In the genomic region with DNA sequence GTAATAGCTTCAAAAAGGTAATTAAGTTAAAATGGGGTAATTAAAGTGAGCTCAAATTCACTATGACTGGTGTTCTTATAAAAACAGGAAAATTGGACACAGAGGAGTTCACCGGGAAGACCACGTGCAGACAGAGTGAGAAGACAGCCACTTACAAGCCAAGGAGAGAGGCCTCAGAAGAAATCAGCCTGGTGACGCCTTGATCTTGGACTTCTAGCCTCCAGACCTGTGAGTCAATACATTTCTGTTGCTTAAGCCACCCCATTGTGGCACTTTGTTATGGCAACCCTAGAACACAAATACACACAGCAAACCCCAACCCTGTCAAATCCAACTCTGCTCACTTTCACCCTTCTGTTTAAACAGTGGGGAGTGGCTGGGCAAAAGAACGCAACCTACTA, we compare ENCODE assay signal across 19 cellular contexts. TPM values are rescaled to one million over a fixed set of nuclear protein-coding genes. Genes with fewer than 3 reads are reported as not detected.
DNase-seq lines count a peak whose midpoint lies in the region; ATAC-seq, FAIRE-seq and TF ChIP-seq lines count a peak whose summit lies in the region.
"Had no signal": no experiment of that assay in that cellular context is flagged by ENCODE, and none has a peak within 500 bp of the region (broad histone marks: within the 10 kb centered on the region; RNA-seq: fewer than 3 reads in every experiment).

No MANE protein-coding gene starts in this region.

- peaks cover 1% of the 10 kb centered on the region for H3K36me3 Mint-ChIP-seq in CD8-positive, alpha-beta T cell
- peaks cover 18% of the 10 kb centered on the region for H3K36me3 Mint-ChIP-seq in activated CD8-positive, alpha-beta T cell treated with anti-CD3 and anti-CD28 coated beads, Interleukin-2, amount 10 ng/mL, durations not matched to agents 7 days and 5 days (ENCODE audit: low read depth)
- H3K36me3 Mint-ChIP-seq: activated CD4-positive, alpha-beta memory T cell treated with anti-CD3 and anti-CD28 coated beads for 36 hours had no signal

- TF ChIP-seq POLR2A in GM12892 (IDR thresholded peaks at IDR 0.05; ENCODE audit: low read depth, low read length) (no peak), sigmoid colon (IDR thresholded peaks at IDR 0.05) (no peak)

- H3K9me3 Mint-ChIP-seq in CD8-positive, alpha-beta T cell: no peaks in the 10 kb centered on the region
- H3K9me3 Mint-ChIP-seq in activated CD8-positive, alpha-beta T cell treated with anti-CD3 and anti-CD28 coated beads, Interleukin-2, amount 10 ng/mL, durations not matched to agents 7 days and 5 days (ENCODE audit: insufficient read depth): no peaks in the 10 kb centered on the region
- H3K9me3 Mint-ChIP-seq: activated CD4-positive, alpha-beta memory T cell treated with anti-CD3 and anti-CD28 coated beads for 36 hours; HFFc6 had no signal

- no peaks in the 10 kb centered on the region for H3K27me3 ChIP-seq in CD8-positive, alpha-beta T cell (ENCODE audit: insufficient read depth, low read length)
- peaks cover 66% of the 10 kb centered on the region for H3K27me3 ChIP-seq in GM23248 (replicated peaks; ENCODE audit: insufficient read depth)
- no peaks in the 10 kb centered on the region for H3K27me3 ChIP-seq in lower lobe of right lung (ENCODE audit: low read depth)
- no peaks in the 10 kb centered on the region for H3K27me3 ChIP-seq in sigmoid colon

- no peak overlapping the region for H3K4me2 ChIP-seq in GM23248 (ENCODE audit: unreplicated experiment)

- H3K4me1 Mint-ChIP-seq in CD8-positive, alpha-beta T cell (ENCODE audit: low read depth): peaks cover 51% of the 10 kb centered on the region
- peaks cover 77% of the 10 kb centered on the region for H3K4me1 Mint-ChIP-seq in activated CD8-positive, alpha-beta T cell treated with anti-CD3 and anti-CD28 coated beads, Interleukin-2, amount 10 ng/mL, durations not matched to agents 7 days and 5 days (ENCODE audit: low read depth)

- intact Hi-C loops in CD8-positive, alpha-beta T cell (cut with DNase I, micrococcal nuclease): loop anchor here in 1 of 2 experiments (10.0 kb wide), 1 partner anchor 451 kb away; a partner anchor contains a TSS
- intact Hi-C loops in lower lobe of right lung (cut with DNase I): no loop called here
- intact Hi-C loops in sigmoid colon (cut with DNase I): no loop called here

- CTCF ChIA-PET in CD8-positive, alpha-beta T cell (lab: Charles Lee): interaction anchor here (1.9 to 2.9 kb wide), 2 partner anchors 17 to 32 kb away, joined by 5 to 14 read pairs; no protein-coding TSS in a partner anchor
- CTCF ChIA-PET in activated CD8-positive, alpha-beta T cell treated with anti-CD3 and anti-CD28 coated beads, Interleukin-2, amount 10 ng/mL, durations not matched to agents 7 days and 5 days (lab: Charles Lee): interaction anchor here (1.1 to 5.8 kb wide), 2 partner anchors 17 to 22 kb away, joined by 3 to 79 read pairs; no protein-coding TSS in a partner anchor

- H3K4me3 ChIP-seq in CD8-positive, alpha-beta T cell (ENCODE audit: low read depth, low read length): no peak overlapping the region
- H3K4me3 ChIP-seq in GM23248 (no peak overlapping the region), lower lobe of right lung (no peak overlapping the region), sigmoid colon (no peak overlapping the region)

- no peak overlapping the region for H3K27ac ChIP-seq in CD8-positive, alpha-beta T cell (ENCODE audit: low read depth, low read length)
- H3K27ac ChIP-seq in GM23248 (no peak overlapping the region), lower lobe of right lung (peak overlapping the region; percentile 64), sigmoid colon (no peak overlapping the region)

- H3K9ac ChIP-seq in GM23248: no peak overlapping the region

- WGBS in GM23248 (ENCODE audit: low coverage in 1 of 2, low lambda C conversion rate in 2 of 2, missing lambda C conversion rate in 2 of 2), 2 experiments: 67 to 71% methylated on average over 4 of the region's 4 CpGs
- 19 to 70% methylated on average over 4 of the region's 4 CpGs for WGBS in sigmoid colon, 2 donors

- no peaks in the 10 kb centered on the region for H3K9me3 ChIP-seq in CD8-positive, alpha-beta T cell (ENCODE audit: low read length)
- no peaks in the 10 kb centered on the region for H3K9me3 ChIP-seq in GM23248 (ENCODE audit: low read depth)
- H3K9me3 ChIP-seq in lower lobe of right lung: no peaks in the 10 kb centered on the region
- H3K9me3 ChIP-seq in sigmoid colon: no peaks in the 10 kb centered on the region
- H3K9me3 ChIP-seq: BE2C had no signal

- no peak for DNase-seq in CD8-positive, alpha-beta T cell
- peak; percentile 46 for DNase-seq in GM23248
- DNase-seq in activated CD8-positive, alpha-beta T cell treated with anti-CD3 and anti-CD28 coated beads, Interleukin-2, amount 10 ng/mL, durations not matched to agents 7 days and 5 days: peak; percentile 37
- DNase-seq in lower lobe of right lung: peak; percentile 53
- no peak for DNase-seq in GM12892 (ENCODE audit: insufficient read length)
- no peak for DNase-seq in NCI-H2227 treated with DMSO at 0.1 percent for 48 hours (lab: John Stamatoyannopoulos, UW)
- DNase-seq in sigmoid colon: no peak
- DNase-seq in activated effector memory CD4-positive, alpha-beta T cell treated with anti-CD3 and anti-CD28 coated beads, Interleukin-2, amount 50 U/mL, for 16 hours: no peak
- DNase-seq: activated CD4-positive, alpha-beta memory T cell treated with anti-CD3 and anti-CD28 coated beads for 36 hours; activated naive CD4-positive, alpha-beta T cell; BE2C; caudate nucleus; foreskin fibroblast; HFFc6; NCI-H2107; posterior cingulate gyrus; SHP77; stimulated activated CD4-positive, alpha-beta T cell treated with anti-CD3 and anti-CD28 coated beads, Interleukin-12 subunit alpha, Interleukin-12 subunit beta, amount 100 ng/mL, for 4 hours had no signal

- H3K4me3 Mint-ChIP-seq in CD8-positive, alpha-beta T cell: no peak overlapping the region
- H3K4me3 Mint-ChIP-seq in activated CD8-positive, alpha-beta T cell treated with anti-CD3 and anti-CD28 coated beads, Interleukin-2, amount 10 ng/mL, durations not matched to agents 7 days and 5 days: no peak overlapping the region
- H3K4me3 Mint-ChIP-seq: activated CD4-positive, alpha-beta memory T cell treated with anti-CD3 and anti-CD28 coated beads for 36 hours; HFFc6 had no signal

- TF ChIP-seq CTCF in CD8-positive, alpha-beta T cell (IDR thresholded peaks at IDR 0.05): no peak
- TF ChIP-seq CTCF in lower lobe of right lung (IDR thresholded peaks at IDR 0.05) (no peak), sigmoid colon (IDR thresholded peaks at IDR 0.05) (no peak)

- no peak overlapping the region for H2AFZ ChIP-seq in GM23248

- no peaks in the 10 kb centered on the region for H3K79me2 ChIP-seq in GM23248 (ENCODE audit: insufficient read depth)

- H4K20me1 ChIP-seq in GM23248 (ENCODE audit: insufficient read depth): no peaks in the 10 kb centered on the region

- H3K36me3 ChIP-seq in CD8-positive, alpha-beta T cell (ENCODE audit: insufficient read depth, low read length): no peaks in the 10 kb centered on the region
- no peaks in the 10 kb centered on the region for H3K36me3 ChIP-seq in GM23248 (ENCODE audit: low read depth)
- H3K36me3 ChIP-seq in lower lobe of right lung: no peaks in the 10 kb centered on the region
- H3K36me3 ChIP-seq in sigmoid colon: no peaks in the 10 kb centered on the region
- H3K36me3 ChIP-seq: BE2C had no signal

- H3F3A ChIP-seq in GM23248 (ENCODE audit: insufficient read depth): no peaks in the 10 kb centered on the region

- peak; percentile 15 for ATAC-seq in CD8-positive, alpha-beta T cell
- ATAC-seq in activated CD8-positive, alpha-beta T cell treated with anti-CD3 and anti-CD28 coated beads, Interleukin-2, amount 10 ng/mL, durations not matched to agents 7 days and 5 days: no peak
- peak; percentile 87 to 90 for ATAC-seq in lower lobe of right lung

- H3K27ac Mint-ChIP-seq in CD8-positive, alpha-beta T cell: no peak overlapping the region
- no peak overlapping the region for H3K27ac Mint-ChIP-seq in activated CD8-positive, alpha-beta T cell treated with anti-CD3 and anti-CD28 coated beads, Interleukin-2, amount 10 ng/mL, durations not matched to agents 7 days and 5 days
- H3K27ac Mint-ChIP-seq: activated CD4-positive, alpha-beta memory T cell treated with anti-CD3 and anti-CD28 coated beads for 36 hours; HFFc6 had no signal

- in situ Hi-C loops in GM23248 (cut with MboI): no loop called here

- peaks cover 8% of the 10 kb centered on the region for H3K4me1 ChIP-seq in CD8-positive, alpha-beta T cell (ENCODE audit: insufficient read depth, low read length)
- H3K4me1 ChIP-seq in GM23248 (ENCODE audit: insufficient read depth) (no peaks in the 10 kb centered on the region), lower lobe of right lung (peaks cover 15% of the 10 kb centered on the region), sigmoid colon (peaks cover 0 to 9% (median 3%) of the 10 kb centered on the region in 4 donors)
- H3K4me1 ChIP-seq: BE2C had no signal

- no peak for TF ChIP-seq EP300 in sigmoid colon (IDR thresholded peaks at IDR 0.05)

- H3K27me3 Mint-ChIP-seq in CD8-positive, alpha-beta T cell (ENCODE audit: low read depth): no peaks in the 10 kb centered on the region
- H3K27me3 Mint-ChIP-seq in activated CD8-positive, alpha-beta T cell treated with anti-CD3 and anti-CD28 coated beads, Interleukin-2, amount 10 ng/mL, durations not matched to agents 7 days and 5 days (ENCODE audit: low read depth): peaks cover 5% of the 10 kb centered on the region

- H3K9me2 ChIP-seq in GM23248 (ENCODE audit: insufficient read depth): no peaks in the 10 kb centered on the region

- POLR2A ChIA-PET in CD8-positive, alpha-beta T cell (lab: Charles Lee): interaction anchor here (1.0 kb wide), 1 partner anchor 9 kb away, joined by 3 read pairs; no protein-coding TSS in a partner anchor
- POLR2A ChIA-PET in activated CD8-positive, alpha-beta T cell treated with anti-CD3 and anti-CD28 coated beads, Interleukin-2, amount 10 ng/mL, durations not matched to agents 7 days and 5 days (lab: Charles Lee): interaction anchor here (0.8 to 1.9 kb wide), 3 partner anchors 8 to 17 kb away, joined by 3 to 15 read pairs (median 4); no protein-coding TSS in a partner anchor

- no peak for FAIRE-seq in GM12892 (lab: Jason Lieb, UNC)
- FAIRE-seq: TTC549 had no signal

RNA-seq across cellular contexts. Expression of a gene that starts 4.1 kb away (rescaled TPM):
- 1 to 10 TPM; 3.5 to 6.2 TPM for total RNA-seq in CD8-positive, alpha-beta T cell
- total RNA-seq in GM23248 (2014; rRNA removed; shearing (Covaris generic)): not detected in 2 replicates
- polyA plus RNA-seq in GM23248 (2016; fragmentation: Nextera tagmentation; extraction: Ambion mirVana) (not detected in 2 replicates), sigmoid colon (10 to 100 TPM in 1 of 3 donors, 1 to 10 TPM in 2; 1.2 to 11.4 (median 1.4) TPM)
- total RNA-seq in activated CD8-positive, alpha-beta T cell treated with anti-CD3 and anti-CD28 coated beads, Interleukin-2, amount 10 ng/mL, durations not matched to agents 7 days and 5 days: 10 to 100 TPM; 88.8 to 93.4 TPM
- total RNA-seq in lower lobe of right lung (8.5 TPM), sigmoid colon (1 to 10 TPM; 2.1 to 6.0 (median 2.7) TPM)
- polyA plus RNA-seq in GM12892 (2012; ENCODE audit: missing spikeins): 9.4 TPM

Comparison
In these comparisons a context has a peak if more than half of its experiments do, and no peak if none do; other contexts are left out.
1. DNase-seq: peak in GM23248 (single experiment), activated CD8-positive, alpha-beta T cell treated with anti-CD3 and anti-CD28 coated beads, Interleukin-2, amount 10 ng/mL, durations not matched to agents 7 days and 5 days (single experiment) and lower lobe of right lung (single experiment); none in CD8-positive, alpha-beta T cell (0 of 7), GM12892 (single experiment), NCI-H2227 treated with DMSO at 0.1 percent for 48 hours (single experiment), sigmoid colon (single experiment) and activated effector memory CD4-positive, alpha-beta T cell treated with anti-CD3 and anti-CD28 coated beads, Interleukin-2, amount 50 U/mL, for 16 hours (single experiment).